ENCODE assay signal across 1 cellular context in the genomic region with DNA sequence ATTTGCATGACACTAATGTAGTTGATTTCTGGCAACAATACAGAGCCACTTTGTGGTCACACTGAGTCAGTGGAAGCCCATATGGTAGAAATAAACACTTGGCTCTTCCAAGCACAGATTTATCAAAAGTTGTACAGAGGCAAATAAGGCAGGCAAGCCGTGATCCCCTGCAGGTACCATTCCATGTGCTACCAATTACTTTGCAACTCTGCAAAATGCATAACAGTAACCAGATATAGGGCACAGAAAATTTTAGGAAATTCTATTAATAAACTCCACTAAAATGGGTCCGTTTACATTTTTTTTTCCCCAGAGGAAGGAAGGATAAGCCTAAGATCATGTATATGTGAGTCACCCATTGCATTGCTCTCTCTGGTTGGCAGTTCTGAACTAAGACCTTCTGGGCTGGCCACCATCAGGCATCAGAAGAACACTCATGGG.
TF ChIP-seq lines count a peak whose summit lies in the region.

No MANE protein-coding gene starts in this region.

TF ChIP-seq in SK-N-SH, 30 proteins besides CTCF, POLR2A, EP300 and RAD21 (continued from another document):
- TF ChIP-seq REST (IDR thresholded peaks at IDR 0.05; ENCODE audit: low read depth, low read length) (no peak), FOXM1 (IDR thresholded peaks at IDR 0.05; ENCODE audit: low read depth) (peak; percentile 90)
